Comparison of ENCODE assay signal across 8 cellular contexts in genomic region chr10:124701435-124701834, GRCh38.
DNase-seq lines count a peak whose midpoint lies in the region; ATAC-seq and TF ChIP-seq lines count a peak whose summit lies in the region.

No MANE protein-coding gene starts in this region.

- no peak for TF ChIP-seq CTCF in brain microvascular endothelial cell (IDR thresholded peaks at IDR 0.05; ENCODE audit: low read depth, low read length, missing control alignments)

- H3K9me3 ChIP-seq in KOPT-K1 (ENCODE audit: insufficient read depth, low read length, poor library complexity, severe bottlenecking): no peaks in the 10 kb centered on the region

- in situ Hi-C loops in brain microvascular endothelial cell (cut with HindIII; ENCODE audit: low pct_ligation_motif_present, low sequenced_read_pairs): no loop called here

- H3K36me3 ChIP-seq in KOPT-K1 (ENCODE audit: insufficient read depth, low read length): peaks cover 35% of the 10 kb centered on the region
- peaks cover 2% of the 10 kb centered on the region for H3K36me3 ChIP-seq in brain microvascular endothelial cell (replicated peaks)

- peak overlapping the region; percentile 89 for H3K27ac ChIP-seq in KOPT-K1 (ENCODE audit: low read depth, low read length, poor library complexity, severe bottlenecking)
- peak overlapping the region; percentile 68 for H3K27ac ChIP-seq in brain microvascular endothelial cell

- H3K27me3 ChIP-seq in brain microvascular endothelial cell (replicated peaks): no peaks in the 10 kb centered on the region

- DNase-seq in brain microvascular endothelial cell: peak; percentile 31
- DNase-seq in left kidney (ENCODE audit: low read depth, low spot score): peak; percentile 78
- peak; percentile 37 for DNase-seq in smooth muscle cell of the brain vasculature (ENCODE audit: low read depth, low spot score)
- DNase-seq in SKM-1 treated with dmso at 0.1 percent for 144 hours (lab: John Stamatoyannopoulos, UW; ENCODE audit: unreplicated experiment): no peak
- no peak for DNase-seq in D341Med (ENCODE audit: low spot score)

- ATAC-seq in HG02885 (IDR thresholded peaks at IDR 0.05; ENCODE audit: poor library complexity, unreplicated experiment) (no peak), HG02970 (IDR thresholded peaks at IDR 0.05; ENCODE audit: low FRiP score, unreplicated experiment) (no peak)

- H3K4me3 ChIP-seq in brain microvascular endothelial cell (ENCODE audit: low read depth, low read length): no peak overlapping the region

Comparison
In these comparisons a context has a peak if more than half of its experiments do, and no peak if none do; other contexts are left out.
1. DNase-seq: peak in brain microvascular endothelial cell (single experiment), left kidney (single experiment) and smooth muscle cell of the brain vasculature (single experiment); none in SKM-1 treated with dmso at 0.1 percent for 144 hours (single experiment) and D341Med (single experiment).